Comparison of ENCODE assay signal across 2 cellular contexts in genomic region chr3:186825294-186825821, GRCh38.
TF ChIP-seq lines count a peak whose summit lies in the region.

No MANE protein-coding gene starts in this region.

TF ChIP-seq in GM23338, 12 proteins besides CTCF, POLR2A, EP300 and RAD21 (continued from another document):
- TF ChIP-seq REST (IDR thresholded peaks at IDR 0.05; ENCODE audit: unreplicated experiment) (no peak), POLR2AphosphoS5 (IDR thresholded peaks at IDR 0.05; ENCODE audit: low read depth) (peak; percentile 50; the same call in 1 of the 2 replicates), CREB1 (CRISPR knock-in tag; IDR thresholded peaks at IDR 0.05; ENCODE audit: low read depth) (0 out of 2 replicates have a peak, but pooled peaks have one; percentile 43)
TF ChIP-seq in GM23338: peak in this region for 2.

TF ChIP-seq in WTC11, 78 proteins besides CTCF, POLR2A, EP300 and RAD21 (continued from another document):
- TF ChIP-seq ARID4B (CRISPR knock-in tag; IDR thresholded peaks at IDR 0.05; ENCODE audit: borderline replicate concordance) (no peak; the same call in 1 of the 2 replicates), NR3C1 (CRISPR knock-in tag; conservative IDR thresholded peaks at IDR 0.05; ENCODE audit: low read depth) (no peak), ZNF219 (CRISPR knock-in tag; IDR thresholded peaks at IDR 0.05; ENCODE audit: borderline replicate concordance) (no peak), ZNF263 (CRISPR knock-in tag; IDR thresholded peaks at IDR 0.05; ENCODE audit: low read depth) (no peak), EMX1 (CRISPR knock-in tag; IDR thresholded peaks at IDR 0.05) (no peak), HMGA2 (CRISPR knock-in tag; IDR thresholded peaks at IDR 0.05) (no peak), FOXP1 (CRISPR knock-in tag; IDR thresholded peaks at IDR 0.05; ENCODE audit: borderline replicate concordance) (no peak; the same call in 1 of the 2 replicates), NFYB (CRISPR knock-in tag; conservative IDR thresholded peaks at IDR 0.05; ENCODE audit: low read depth) (no peak), USF2 (CRISPR knock-in tag; IDR thresholded peaks at IDR 0.05) (no peak), ZNF121 (CRISPR knock-in tag; IDR thresholded peaks at IDR 0.05) (no peak), ETV6 (CRISPR knock-in tag; IDR thresholded peaks at IDR 0.05) (no peak), FOXJ3 (CRISPR knock-in tag; IDR thresholded peaks at IDR 0.05; ENCODE audit: borderline replicate concordance) (no peak), NR1H2 (CRISPR knock-in tag; IDR thresholded peaks at IDR 0.05) (0 out of 2 replicates have a peak, but pooled peaks have one; percentile 24), RORB (CRISPR knock-in tag; IDR thresholded peaks at IDR 0.05) (no peak), ZMAT4 (CRISPR knock-in tag; IDR thresholded peaks at IDR 0.05) (no peak), ATF3 (CRISPR knock-in tag; conservative IDR thresholded peaks at IDR 0.05) (no peak), ELF4 (CRISPR knock-in tag; IDR thresholded peaks at IDR 0.05; ENCODE audit: low read depth) (no peak), FOXP4 (CRISPR knock-in tag; IDR thresholded peaks at IDR 0.05) (0 out of 2 replicates have a peak, but pooled peaks have one; percentile 45), MAX (CRISPR knock-in tag; IDR thresholded peaks at IDR 0.05) (peak; percentile 59), IRF2 (CRISPR knock-in tag; IDR thresholded peaks at IDR 0.05; ENCODE audit: borderline replicate concordance, low read depth) (no peak)
